Comparison of ENCODE assay signal across 8 cellular contexts in the genomic region with DNA sequence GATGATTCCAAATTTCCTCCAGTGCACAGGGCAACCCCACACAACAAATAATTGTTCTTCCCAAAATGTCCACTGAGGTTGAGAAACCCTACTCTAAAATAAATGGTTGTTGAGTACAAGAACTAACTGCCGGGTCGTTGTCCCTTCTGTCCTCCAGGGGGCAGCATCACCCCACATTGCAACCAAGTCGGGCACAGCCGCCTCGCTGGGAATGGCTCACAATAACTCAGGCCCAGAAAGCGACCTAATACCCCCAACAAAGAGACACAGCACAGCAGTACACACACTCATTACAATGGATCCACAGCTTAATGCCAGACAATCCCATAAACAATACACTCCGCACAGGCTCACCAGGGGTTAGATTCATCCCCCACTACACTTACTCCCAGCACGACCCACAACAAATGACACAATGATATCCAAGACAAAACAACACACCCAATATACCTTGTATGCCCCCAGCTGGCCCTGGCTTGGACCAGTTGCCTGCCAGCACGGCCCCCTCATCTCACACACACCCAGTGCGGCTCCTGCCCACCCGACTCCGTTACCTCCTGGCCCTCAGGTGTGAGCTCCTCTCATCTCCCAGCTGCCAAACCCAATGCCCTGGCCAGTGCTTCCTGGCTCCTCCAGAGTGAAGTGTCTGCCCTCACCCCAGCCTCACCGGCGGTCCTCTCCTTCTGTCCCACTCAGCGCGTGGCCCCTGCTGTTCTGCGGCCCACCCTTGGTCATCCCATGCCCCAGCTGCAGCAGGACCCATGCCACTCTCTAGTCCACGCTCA.
A peak's percentile ranks its signal among the peaks of the same experiment; 100 is the strongest.
DNase-seq lines count a peak whose midpoint lies in the region; ATAC-seq, FAIRE-seq and TF ChIP-seq lines count a peak whose summit lies in the region.
"Not testable (repeated sequence)": the region's sequence is repeated elsewhere in the genome, so short reads cannot be mapped to it uniquely, and the experiment has no call there.

No MANE protein-coding gene starts in this region.

- ATAC-seq in A549 (peak; percentile 66; a peak in 5 of 6 replicates), HCT116 (peak; percentile 50), Panc1 (peak; percentile 93), left lung (peak; percentile 73)
- ATAC-seq in activated CD8-positive, alpha-beta T cell treated with anti-CD3 and anti-CD28 coated beads for 36 hours: not testable (repeated sequence)
- ATAC-seq in effector memory CD8-positive, alpha-beta T cell (replicated peaks): peak; percentile 42
- peak; percentile 31 to 59 for ATAC-seq in natural killer cell treated with Interleukin-12 subunit alpha and Interleukin-12 subunit beta and Interleukin-15 and Interleukin-18, amount 100 ng/mL, for 72 hours
- ATAC-seq in stimulated activated naive CD8-positive, alpha-beta T cell treated with anti-CD3 and anti-CD28 coated beads, Interleukin-15, amount 100 ng/mL, for 72 hours: peak; percentile 60

- not testable (repeated sequence) for H3K27me3 ChIP-seq in HCT116 (ENCODE audit: insufficient read depth, low read length); Panc1 (ENCODE audit: control insufficient read depth, insufficient read depth, low read length); left lung

- not testable (repeated sequence) for TF ChIP-seq EP300 in A549 (IDR thresholded peaks at IDR 0.05)

- FAIRE-seq in A549 (lab: Jason Lieb, UNC): not testable (repeated sequence)

- not testable (repeated sequence) for H3K79me2 ChIP-seq in HCT116 (ENCODE audit: insufficient read depth, low read length)

- not testable (repeated sequence) for BruUV-seq in HCT116 (replicated peaks; lab: Mats Ljungman, UMichigan); Panc1 (replicated peaks; lab: Mats Ljungman, UMichigan)

- H3K4me2 ChIP-seq in A549; HCT116 (ENCODE audit: low read length): not testable (repeated sequence)

- H3K36me3 ChIP-seq in HCT116 (ENCODE audit: control insufficient read depth in 1 of 2, insufficient read depth in 2 of 2, low read length in 2 of 2); Panc1 (ENCODE audit: control insufficient read depth, insufficient read depth, low read length); left lung: not testable (repeated sequence)

- WGBS in A549 (ENCODE audit: missing lambda C conversion rate): 0% methylated on average over 4 of the region's 18 CpGs

- not testable (repeated sequence) for H4K20me1 ChIP-seq in HCT116 (ENCODE audit: insufficient read depth)

- H3K27ac Mint-ChIP-seq in activated CD8-positive, alpha-beta T cell treated with anti-CD3 and anti-CD28 coated beads for 36 hours; effector memory CD8-positive, alpha-beta T cell; natural killer cell treated with Interleukin-12 subunit alpha and Interleukin-12 subunit beta and Interleukin-15 and Interleukin-18, amount 100 ng/mL, for 72 hours; stimulated activated naive CD8-positive, alpha-beta T cell treated with anti-CD3 and anti-CD28 coated beads, Interleukin-15, amount 100 ng/mL, for 72 hours: not testable (repeated sequence)

- in situ Hi-C loops in Panc1 (cut with HindIII; ENCODE audit: low pct_unique_long_range_greater_than_20kb, low sequenced_read_pairs): not testable (repeated sequence)

- DNase-seq in A549 (ENCODE audit: low read depth in 1 of 2, low spot score in 1 of 2); HCT116 (ENCODE audit: low read depth, low spot score); Panc1 (ENCODE audit: low read depth, low spot score); effector memory CD8-positive, alpha-beta T cell; left lung; natural killer cell treated with Interleukin-12 subunit alpha and Interleukin-12 subunit beta and Interleukin-15 and Interleukin-18, amount 100 ng/mL, for 72 hours (ENCODE audit: low spot score); stimulated activated naive CD8-positive, alpha-beta T cell treated with anti-CD3 and anti-CD28 coated beads, Interleukin-15, amount 100 ng/mL, for 72 hours: not testable (repeated sequence)
- peak; percentile 7 for DNase-seq in activated CD8-positive, alpha-beta T cell treated with anti-CD3 and anti-CD28 coated beads for 36 hours

- not testable (repeated sequence) for H3K4me3 Mint-ChIP-seq in activated CD8-positive, alpha-beta T cell treated with anti-CD3 and anti-CD28 coated beads for 36 hours; effector memory CD8-positive, alpha-beta T cell; natural killer cell treated with Interleukin-12 subunit alpha and Interleukin-12 subunit beta and Interleukin-15 and Interleukin-18, amount 100 ng/mL, for 72 hours; stimulated activated naive CD8-positive, alpha-beta T cell treated with anti-CD3 and anti-CD28 coated beads, Interleukin-15, amount 100 ng/mL, for 72 hours

- not testable (repeated sequence) for H3K27me3 Mint-ChIP-seq in activated CD8-positive, alpha-beta T cell treated with anti-CD3 and anti-CD28 coated beads for 36 hours; effector memory CD8-positive, alpha-beta T cell; natural killer cell treated with Interleukin-12 subunit alpha and Interleukin-12 subunit beta and Interleukin-15 and Interleukin-18, amount 100 ng/mL, for 72 hours; stimulated activated naive CD8-positive, alpha-beta T cell treated with anti-CD3 and anti-CD28 coated beads, Interleukin-15, amount 100 ng/mL, for 72 hours

- not testable (repeated sequence) for H3K27ac ChIP-seq in A549; HCT116 (ENCODE audit: low read depth, low read length); Panc1 (ENCODE audit: low read length); left lung

- TF ChIP-seq POLR2A in A549 (IDR thresholded peaks at IDR 0.05; ENCODE audit: low read length); HCT116 (IDR thresholded peaks at IDR 0.05; ENCODE audit: borderline replicate concordance, extremely low read depth, insufficient read depth, insufficient read length): not testable (repeated sequence)

- intact Hi-C loops in HCT116 (cut with micrococcal nuclease); Panc1 (cut with micrococcal nuclease; ENCODE audit: unreplicated experiment); activated CD8-positive, alpha-beta T cell treated with anti-CD3 and anti-CD28 coated beads for 36 hours (cut with micrococcal nuclease); left lung (cut with DNase I): not testable (repeated sequence)

- H3K36me3 Mint-ChIP-seq in activated CD8-positive, alpha-beta T cell treated with anti-CD3 and anti-CD28 coated beads for 36 hours (ENCODE audit: low read depth); effector memory CD8-positive, alpha-beta T cell (ENCODE audit: insufficient read depth); natural killer cell treated with Interleukin-12 subunit alpha and Interleukin-12 subunit beta and Interleukin-15 and Interleukin-18, amount 100 ng/mL, for 72 hours: not testable (repeated sequence)

- H3K4me1 ChIP-seq in A549; HCT116 (ENCODE audit: control insufficient read depth in 1 of 2, insufficient read depth in 2 of 2, low read length in 2 of 2); Panc1 (ENCODE audit: control insufficient read depth, insufficient read depth, low read length); left lung: not testable (repeated sequence)

- not testable (repeated sequence) for TF ChIP-seq CTCF in A549 (IDR thresholded peaks at IDR 0.05); HCT116 (IDR thresholded peaks at IDR 0.05 in 2 of 3, conservative IDR thresholded peaks at IDR 0.05 in 1 of 3; ENCODE audit: borderline replicate concordance in 1 of 3, insufficient read depth in 1 of 3, low read depth in 2 of 3, low read length in 2 of 3); Panc1 (IDR thresholded peaks at IDR 0.05); activated CD8-positive, alpha-beta T cell treated with anti-CD3 and anti-CD28 coated beads for 36 hours (IDR thresholded peaks at IDR 0.05); left lung (IDR thresholded peaks at IDR 0.05)

- H3K9me3 ChIP-seq in A549; HCT116 (ENCODE audit: control insufficient read depth in 1 of 2, insufficient read depth in 1 of 2, low read depth in 1 of 2, low read length in 2 of 2); Panc1 (ENCODE audit: control insufficient read depth, insufficient read depth, low read depth, low read length); left lung: not testable (repeated sequence)

- not testable (repeated sequence) for H3K9me3 Mint-ChIP-seq in activated CD8-positive, alpha-beta T cell treated with anti-CD3 and anti-CD28 coated beads for 36 hours; effector memory CD8-positive, alpha-beta T cell; natural killer cell treated with Interleukin-12 subunit alpha and Interleukin-12 subunit beta and Interleukin-15 and Interleukin-18, amount 100 ng/mL, for 72 hours; stimulated activated naive CD8-positive, alpha-beta T cell treated with anti-CD3 and anti-CD28 coated beads, Interleukin-15, amount 100 ng/mL, for 72 hours

- H2AFZ ChIP-seq in HCT116 (ENCODE audit: low read depth, low read length, poor library complexity, severe bottlenecking): not testable (repeated sequence)

- CTCF ChIA-PET in A549 (lab: Yijun Ruan, JAX); HCT116 (lab: Charles Lee); Panc1 (lab: Charles Lee); activated CD8-positive, alpha-beta T cell treated with anti-CD3 and anti-CD28 coated beads for 36 hours (lab: Charles Lee): not testable (repeated sequence)

- POLR2A ChIA-PET in A549 (lab: Yijun Ruan, JAX); HCT116 (lab: Charles Lee); Panc1 (lab: Charles Lee); activated CD8-positive, alpha-beta T cell treated with anti-CD3 and anti-CD28 coated beads for 36 hours (lab: Charles Lee): not testable (repeated sequence)

- not testable (repeated sequence) for H3K9me2 ChIP-seq in HCT116 (ENCODE audit: insufficient read depth)

- TF ChIP-seq RAD21 in A549 (conservative IDR thresholded peaks at IDR 0.05 in 1 of 2, IDR thresholded peaks at IDR 0.05 in 1 of 2); HCT116 (IDR thresholded peaks at IDR 0.05; ENCODE audit: low read depth): not testable (repeated sequence)

- RAD21 ChIA-PET in HCT116 (lab: Charles Lee; ENCODE audit: low non-redundant PET in 1 of 2, low total read pairs in 2 of 2, uncharacterized antibody in 2 of 2, unreplicated experiment in 2 of 2): not testable (repeated sequence)

- H3K4me1 Mint-ChIP-seq in activated CD8-positive, alpha-beta T cell treated with anti-CD3 and anti-CD28 coated beads for 36 hours (ENCODE audit: low read depth); effector memory CD8-positive, alpha-beta T cell (ENCODE audit: low read depth in 2 of 2); natural killer cell treated with Interleukin-12 subunit alpha and Interleukin-12 subunit beta and Interleukin-15 and Interleukin-18, amount 100 ng/mL, for 72 hours (ENCODE audit: low read depth in 2 of 2); stimulated activated naive CD8-positive, alpha-beta T cell treated with anti-CD3 and anti-CD28 coated beads, Interleukin-15, amount 100 ng/mL, for 72 hours: not testable (repeated sequence)

- H3K4me3 ChIP-seq in A549; HCT116 (replicated peaks in 1 of 2; ENCODE audit: low read depth in 1 of 2, low read length in 2 of 2); Panc1 (ENCODE audit: low read depth in 2 of 2, low read length in 2 of 2); left lung: not testable (repeated sequence)

- not testable (repeated sequence) for H3K9ac ChIP-seq in HCT116 (ENCODE audit: low read length)
